ENCODE assay signal across 24 cellular contexts in the genomic region with DNA sequence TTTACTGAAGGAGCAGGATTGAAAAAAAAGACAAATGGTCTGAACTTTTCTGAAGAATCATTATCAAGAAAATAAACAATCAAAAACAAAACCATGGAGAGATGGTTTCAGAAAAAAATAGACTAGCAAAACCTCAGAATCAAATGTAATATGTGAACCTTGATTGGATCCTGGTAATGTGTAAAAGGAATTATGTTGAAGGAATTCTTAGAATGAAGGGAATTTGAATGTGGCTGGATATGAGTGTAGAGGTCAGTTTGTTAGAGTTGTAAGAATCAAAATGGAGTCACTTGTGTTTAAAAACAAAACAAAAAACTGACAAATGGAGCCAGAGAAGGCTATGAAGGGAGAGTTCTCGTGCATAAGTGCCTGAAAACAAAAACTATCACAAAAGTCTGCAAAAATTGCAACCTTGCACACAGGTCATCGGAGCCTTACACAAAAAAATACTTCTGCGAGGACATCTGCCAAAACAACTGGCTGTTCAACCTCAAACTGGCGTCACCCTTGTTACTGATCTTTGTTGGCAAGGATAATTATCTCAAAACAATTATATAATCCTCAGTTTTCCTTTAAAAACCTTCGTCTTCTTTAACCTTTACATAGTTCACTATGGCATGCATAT. TPM values are rescaled to one million over a fixed set of nuclear protein-coding genes. Genes with fewer than 3 reads are reported as not detected.
DNase-seq lines count a peak whose midpoint lies in the region; ATAC-seq, FAIRE-seq and TF ChIP-seq lines count a peak whose summit lies in the region.
"Had no signal": no experiment of that assay in that cellular context is flagged by ENCODE, and none has a peak within 500 bp of the region (broad histone marks: within the 10 kb centered on the region; RNA-seq: fewer than 3 reads in every experiment).

No MANE protein-coding gene starts in this region.

- peak; percentile 33 for DNase-seq in EL
- DNase-seq in fibroblast of the aortic adventitia (ENCODE audit: low read depth) = peak; percentile 73
- no peak for DNase-seq in osteocyte (ENCODE audit: extremely low spot score, unreplicated experiment)
- no peak for DNase-seq in HTR-8/SVneo (ENCODE audit: insufficient read length, low spot score)
- DNase-seq in posterior vena cava (ENCODE audit: low spot score) = no peak
- DNase-seq in sigmoid colon = no peak
- no peak for DNase-seq in GM19240 (ENCODE audit: insufficient read length, low spot score)
- DNase-seq: Calu3; CD4-positive, alpha-beta memory T cell; GM23248; HCEC 1CT; KG1; NCI-H1417; NCI-H187; NCI-H2107; NCI-H226; NCI-H524; OCI-M1; SHP77 had no signal

- no peaks in the 10 kb centered on the region for H3K9me3 ChIP-seq in sigmoid colon
- H3K9me3 ChIP-seq: A549 had no signal

- no peak overlapping the region for H3K27ac ChIP-seq in sigmoid colon
- H3K27ac ChIP-seq: A549, BLaER1, GM23248 had no signal

- no peak for ATAC-seq in SK-N-SH treated with all-trans-retinoic acid at 6 μM for 48 hours
- ATAC-seq: A549 had no signal

- no peaks in the 10 kb centered on the region for H3K27me3 Mint-ChIP-seq in osteocyte (ENCODE audit: unreplicated experiment)
- H3K27me3 Mint-ChIP-seq: CD4-positive, alpha-beta memory T cell had no signal

- no peaks in the 10 kb centered on the region for H3K9me3 Mint-ChIP-seq in osteocyte (ENCODE audit: unreplicated experiment)

- H3K36me3 Mint-ChIP-seq in osteocyte (ENCODE audit: unreplicated experiment) = no peaks in the 10 kb centered on the region

- no peaks in the 10 kb centered on the region for H3K27me3 ChIP-seq in sigmoid colon
- H3K27me3 ChIP-seq: BLaER1 had no signal

- H3K4me3 Mint-ChIP-seq in osteocyte (ENCODE audit: unreplicated experiment) = peak overlapping the region; percentile 3
- H3K4me3 Mint-ChIP-seq: CD4-positive, alpha-beta memory T cell had no signal

- H3K4me1 ChIP-seq in sigmoid colon = no peaks in the 10 kb centered on the region
- H3K4me1 ChIP-seq: BLaER1 had no signal

- no peak for TF ChIP-seq EP300 in sigmoid colon (IDR thresholded peaks at IDR 0.05)

- no peak overlapping the region for H3K4me3 ChIP-seq in fibroblast of the aortic adventitia (ENCODE audit: low read depth, low read length)
- H3K4me3 ChIP-seq in sigmoid colon = no peak overlapping the region
- H3K4me3 ChIP-seq: A549, BLaER1, GM23248 had no signal

- 89 to 92% methylated on average over 5 of the region's 5 CpGs for WGBS in sigmoid colon, 2 donors

- peaks cover 53% of the 10 kb centered on the region for H3K4me1 Mint-ChIP-seq in osteocyte (ENCODE audit: unreplicated experiment)
- H3K4me1 Mint-ChIP-seq: CD4-positive, alpha-beta memory T cell had no signal

- TF ChIP-seq POLR2A in sigmoid colon (IDR thresholded peaks at IDR 0.05) = no peak

- H3K36me3 ChIP-seq in sigmoid colon = no peaks in the 10 kb centered on the region
- H3K36me3 ChIP-seq: BLaER1 had no signal

- intact Hi-C loops in posterior vena cava (cut with DNase I) = no loop called here
- intact Hi-C loops in sigmoid colon (cut with DNase I) = no loop called here

- H3K27ac Mint-ChIP-seq in osteocyte (ENCODE audit: unreplicated experiment) = peak overlapping the region; percentile 64

- TF ChIP-seq CTCF in fibroblast of the aortic adventitia (IDR thresholded peaks at IDR 0.05; ENCODE audit: insufficient read depth, low read length) = no peak
- TF ChIP-seq CTCF in osteocyte (IDR thresholded peaks at IDR 0.05) = no peak
- TF ChIP-seq CTCF in sigmoid colon (IDR thresholded peaks at IDR 0.05) = no peak

- no peak for FAIRE-seq in HTR-8/SVneo (lab: Jason Lieb, UNC)
- FAIRE-seq: A549, GM12892, GM18507 had no signal

TF ChIP-seq in SK-N-SH treated with all-trans-retinoic acid at 6 μM for 48 hours, 23 proteins besides CTCF, POLR2A, EP300 and RAD21:
- TF ChIP-seq CSDC2 (CRISPR knock-in tag; IDR thresholded peaks at IDR 0.05) = peak; percentile 91; the same call in 1 of the 2 replicates
- TF ChIP-seq SNAI2 (CRISPR knock-in tag; IDR thresholded peaks at IDR 0.05) = 0 out of 2 replicates have a peak, but pooled peaks have one; percentile 46
- TF ChIP-seq ZNF8 (CRISPR knock-in tag; IDR thresholded peaks at IDR 0.05) = no peak
- TF ChIP-seq ISL1 (CRISPR knock-in tag; IDR thresholded peaks at IDR 0.05) = no peak; the same call in 1 of the 2 replicates
- TF ChIP-seq, protein P1, sequence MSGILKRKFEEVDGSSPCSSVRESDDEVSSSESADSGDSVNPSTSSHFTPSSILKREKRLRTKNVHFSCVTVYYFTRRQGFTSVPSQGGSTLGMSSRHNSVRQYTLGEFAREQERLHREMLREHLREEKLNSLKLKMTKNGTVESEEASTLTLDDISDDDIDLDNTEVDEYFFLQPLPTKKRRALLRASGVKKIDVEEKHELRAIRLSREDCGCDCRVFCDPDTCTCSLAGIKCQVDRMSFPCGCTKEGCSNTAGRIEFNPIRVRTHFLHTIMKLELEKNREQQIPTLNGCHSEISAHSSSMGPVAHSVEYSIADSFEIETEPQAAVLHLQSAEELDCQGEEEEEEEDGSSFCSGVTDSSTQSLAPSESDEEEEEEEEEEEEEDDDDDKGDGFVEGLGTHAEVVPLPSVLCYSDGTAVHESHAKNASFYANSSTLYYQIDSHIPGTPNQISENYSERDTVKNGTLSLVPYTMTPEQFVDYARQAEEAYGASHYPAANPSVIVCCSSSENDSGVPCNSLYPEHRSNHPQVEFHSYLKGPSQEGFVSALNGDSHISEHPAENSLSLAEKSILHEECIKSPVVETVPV (CRISPR knock-in tag; IDR thresholded peaks at IDR 0.05) = no peak
- TF ChIP-seq, protein P2, sequence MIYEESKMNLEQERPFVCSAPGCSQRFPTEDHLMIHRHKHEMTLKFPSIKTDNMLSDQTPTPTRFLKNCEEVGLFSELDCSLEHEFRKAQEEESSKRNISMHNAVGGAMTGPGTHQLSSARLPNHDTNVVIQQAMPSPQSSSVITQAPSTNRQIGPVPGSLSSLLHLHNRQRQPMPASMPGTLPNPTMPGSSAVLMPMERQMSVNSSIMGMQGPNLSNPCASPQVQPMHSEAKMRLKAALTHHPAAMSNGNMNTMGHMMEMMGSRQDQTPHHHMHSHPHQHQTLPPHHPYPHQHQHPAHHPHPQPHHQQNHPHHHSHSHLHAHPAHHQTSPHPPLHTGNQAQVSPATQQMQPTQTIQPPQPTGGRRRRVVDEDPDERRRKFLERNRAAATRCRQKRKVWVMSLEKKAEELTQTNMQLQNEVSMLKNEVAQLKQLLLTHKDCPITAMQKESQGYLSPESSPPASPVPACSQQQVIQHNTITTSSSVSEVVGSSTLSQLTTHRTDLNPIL (CRISPR knock-in tag; IDR thresholded peaks at IDR 0.05; ENCODE audit: low read depth) = no peak
- no peak for TF ChIP-seq ZFP30 (CRISPR knock-in tag; IDR thresholded peaks at IDR 0.05)

RNA-seq across cellular contexts. Expression of a gene that starts 19.1 kb away (rescaled TPM):
- total RNA-seq in fibroblast of the aortic adventitia (ENCODE audit: low replicate concordance) (448 and 494 TPM in 2 replicates), osteocyte (59.7 and 63.1 TPM in 2 replicates), posterior vena cava (100 to 1,000 TPM in 1 of 2 donors, 10 to 100 TPM in 1; 86.3 to 152 TPM), sigmoid colon (10 to 100 TPM; 50.4 to 82.7 (median 68.2) TPM)
- polyA plus RNA-seq in sigmoid colon = 10 to 100 TPM; 10.9 to 20.6 (median 12.0) TPM

Comparison
In these comparisons a context has a peak if more than half of its experiments do, and no peak if none do; other contexts are left out.
1. DNase-seq: peak in EL (single experiment) and fibroblast of the aortic adventitia (single experiment); none in osteocyte (single experiment), HTR-8/SVneo (single experiment), posterior vena cava (single experiment), sigmoid colon (single experiment) and GM19240 (single experiment).